Comparison of ENCODE assay signal across 8 cellular contexts in the genomic region with DNA sequence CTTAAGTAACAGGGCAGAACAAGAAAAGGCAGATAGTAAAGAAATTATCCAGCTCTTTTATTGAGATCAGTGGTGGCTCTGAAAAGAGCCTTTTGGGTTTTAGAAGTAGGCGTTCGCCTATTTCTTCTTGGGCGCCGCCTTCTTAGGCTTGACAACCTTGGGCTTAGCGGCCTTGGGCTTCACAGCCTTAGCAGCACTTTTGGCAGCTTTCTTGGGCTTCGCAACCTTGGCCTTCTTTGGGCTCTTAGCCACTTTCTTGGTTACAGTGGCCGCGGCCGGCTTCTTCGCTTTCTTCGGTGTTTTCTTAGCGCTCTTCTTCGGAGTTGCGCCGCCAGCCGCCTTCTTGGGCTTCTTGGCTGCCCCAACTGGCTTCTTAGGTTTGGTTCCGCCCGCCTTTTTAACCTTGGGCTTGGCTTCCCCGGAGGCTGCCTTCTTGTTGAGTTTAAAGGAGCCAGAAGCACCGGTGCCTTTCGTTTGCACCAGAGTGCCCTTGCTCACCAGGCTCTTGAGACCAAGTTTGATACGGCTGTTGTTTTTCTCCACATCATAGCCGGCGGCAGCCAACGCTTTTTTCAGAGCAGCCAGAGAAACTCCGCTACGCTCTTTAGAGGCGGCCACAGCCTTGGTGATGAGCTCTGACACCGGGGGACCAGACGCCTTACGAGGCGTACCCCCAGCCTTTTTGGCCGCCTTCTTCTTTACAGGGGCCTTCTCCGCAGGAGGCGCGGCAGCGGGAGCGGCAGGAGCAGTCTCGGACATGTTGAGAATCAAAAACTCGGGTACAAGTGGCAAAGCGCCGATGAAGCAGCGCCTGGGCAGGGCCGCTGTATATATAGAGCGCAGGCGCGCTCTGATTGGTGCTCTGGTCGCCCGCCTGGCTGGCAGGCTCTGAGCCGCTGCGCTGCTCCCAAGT. TPM values are rescaled to one million over a fixed set of nuclear protein-coding genes. Genes with fewer than 3 reads are reported as not detected.
A peak's percentile ranks its signal among the peaks of the same experiment; 100 is the strongest.
DNase-seq lines count a peak whose midpoint lies in the region; ATAC-seq and TF ChIP-seq lines count a peak whose summit lies in the region.

No MANE protein-coding gene starts in this region.

- DNase-seq in EH (ENCODE audit: low read depth), result peak; percentile 90
- DNase-seq in GOT3 (lab: John Stamatoyannopoulos, UW), result peak; percentile 56
- DNase-seq in Karpas-422, result peak; percentile 91
- DNase-seq in RPMI7951 (ENCODE audit: low read depth), result peak; percentile 95
- peak; percentile 86 for DNase-seq in activated effector memory CD4-positive, alpha-beta T cell treated with Interleukin-2 at 50 U/mL for 16 hours
- peak; percentile 94 for DNase-seq in fibroblast of pulmonary artery (ENCODE audit: low read depth)
- peak; percentile 90 for DNase-seq in natural killer cell treated with Interleukin-12 subunit alpha and Interleukin-12 subunit beta and Interleukin-15 and Interleukin-18, amount 100 ng/mL, for 72 hours (ENCODE audit: low spot score)

- H3K9ac ChIP-seq in Karpas-422 (ENCODE audit: low read length), result peak overlapping the region; percentile 77

- H3K4me3 ChIP-seq in Karpas-422 (ENCODE audit: low read length) (peak overlapping the region; percentile 75), fibroblast of pulmonary artery (replicated peaks; ENCODE audit: low read depth, low read length) (peak overlapping the region; percentile 85)

- H3K36me3 ChIP-seq in Karpas-422 (ENCODE audit: insufficient read depth, low read length), result no peaks in the 10 kb centered on the region

- H3K4me2 ChIP-seq in Karpas-422 (ENCODE audit: low read depth, low read length, poor library complexity, severe bottlenecking), result peak overlapping the region; percentile 79

- peak; percentile 88 to 90 for ATAC-seq in natural killer cell treated with Interleukin-12 subunit alpha and Interleukin-12 subunit beta and Interleukin-15 and Interleukin-18, amount 100 ng/mL, for 72 hours

- H2AFZ ChIP-seq in Karpas-422 (ENCODE audit: low read length), result peak overlapping the region; percentile 54

- H3K4me1 Mint-ChIP-seq in natural killer cell treated with Interleukin-12 subunit alpha and Interleukin-12 subunit beta and Interleukin-15 and Interleukin-18, amount 100 ng/mL, for 72 hours (ENCODE audit: low read depth in 2 of 2), result peaks cover 29 to 37% of the 10 kb centered on the region in 2 donors
- H3K4me1 Mint-ChIP-seq in stimulated activated naive CD8-positive, alpha-beta T cell treated with anti-CD3 and anti-CD28 coated beads, Interleukin-15, Interleukin-2, amounts not matched to agents 100 ng/mL and 50 ng/mL, for 24 hours (ENCODE audit: low read depth), result peaks cover 46% of the 10 kb centered on the region

- peak overlapping the region; percentile 96 to 98 for H3K27ac Mint-ChIP-seq in natural killer cell treated with Interleukin-12 subunit alpha and Interleukin-12 subunit beta and Interleukin-15 and Interleukin-18, amount 100 ng/mL, for 72 hours
- H3K27ac Mint-ChIP-seq in stimulated activated naive CD8-positive, alpha-beta T cell treated with anti-CD3 and anti-CD28 coated beads, Interleukin-15, Interleukin-2, amounts not matched to agents 100 ng/mL and 50 ng/mL, for 24 hours, result peak overlapping the region; percentile 99

- H3K27me3 Mint-ChIP-seq in natural killer cell treated with Interleukin-12 subunit alpha and Interleukin-12 subunit beta and Interleukin-15 and Interleukin-18, amount 100 ng/mL, for 72 hours, result no peaks in the 10 kb centered on the region
- H3K27me3 Mint-ChIP-seq in stimulated activated naive CD8-positive, alpha-beta T cell treated with anti-CD3 and anti-CD28 coated beads, Interleukin-15, Interleukin-2, amounts not matched to agents 100 ng/mL and 50 ng/mL, for 24 hours, result no peaks in the 10 kb centered on the region

- no peak for TF ChIP-seq CTCF in fibroblast of pulmonary artery (IDR thresholded peaks at IDR 0.05; ENCODE audit: low read length, missing control alignments)

- H3K4me3 Mint-ChIP-seq in natural killer cell treated with Interleukin-12 subunit alpha and Interleukin-12 subunit beta and Interleukin-15 and Interleukin-18, amount 100 ng/mL, for 72 hours, result peak overlapping the region; percentile 92
- H3K4me3 Mint-ChIP-seq in stimulated activated naive CD8-positive, alpha-beta T cell treated with anti-CD3 and anti-CD28 coated beads, Interleukin-15, Interleukin-2, amounts not matched to agents 100 ng/mL and 50 ng/mL, for 24 hours, result peak overlapping the region; percentile 90

- no peaks in the 10 kb centered on the region for H3K9me3 ChIP-seq in Karpas-422 (ENCODE audit: low read length)

- no peaks in the 10 kb centered on the region for H3K9me2 ChIP-seq in Karpas-422 (replicated peaks; ENCODE audit: insufficient read depth, low read length)

- H3K27me3 ChIP-seq in Karpas-422 (ENCODE audit: low read length), result no peaks in the 10 kb centered on the region

- H3K27ac ChIP-seq in Karpas-422 (ENCODE audit: low read length), result peak overlapping the region; percentile 77

- H3K79me2 ChIP-seq in Karpas-422 (ENCODE audit: low read length), result no peaks in the 10 kb centered on the region

- H3K9me3 Mint-ChIP-seq in natural killer cell treated with Interleukin-12 subunit alpha and Interleukin-12 subunit beta and Interleukin-15 and Interleukin-18, amount 100 ng/mL, for 72 hours, result no peaks in the 10 kb centered on the region
- no peaks in the 10 kb centered on the region for H3K9me3 Mint-ChIP-seq in stimulated activated naive CD8-positive, alpha-beta T cell treated with anti-CD3 and anti-CD28 coated beads, Interleukin-15, Interleukin-2, amounts not matched to agents 100 ng/mL and 50 ng/mL, for 24 hours

- H3K4me1 ChIP-seq in Karpas-422 (ENCODE audit: low read length), result peaks cover 33% of the 10 kb centered on the region

- H4K20me1 ChIP-seq in Karpas-422 (ENCODE audit: insufficient read depth, low read depth, low read length), result no peaks in the 10 kb centered on the region

- no peaks in the 10 kb centered on the region for H3K36me3 Mint-ChIP-seq in natural killer cell treated with Interleukin-12 subunit alpha and Interleukin-12 subunit beta and Interleukin-15 and Interleukin-18, amount 100 ng/mL, for 72 hours
- no peaks in the 10 kb centered on the region for H3K36me3 Mint-ChIP-seq in stimulated activated naive CD8-positive, alpha-beta T cell treated with anti-CD3 and anti-CD28 coated beads, Interleukin-15, Interleukin-2, amounts not matched to agents 100 ng/mL and 50 ng/mL, for 24 hours (ENCODE audit: low read depth)

RNA-seq across cellular contexts. Expression of gene HFE, which starts 31.3 kb away (rescaled TPM):
- 0.04 and 0.19 TPM in 2 replicates for total RNA-seq in Karpas-422 (2014; rRNA removed; shearing (Covaris generic); ENCODE audit: low replicate concordance)
- 11.6 and 12.1 TPM in 2 replicates for total RNA-seq in RPMI7951 (2014; rRNA removed; shearing (Covaris generic))
- total RNA-seq in natural killer cell treated with Interleukin-12 subunit alpha and Interleukin-12 subunit beta and Interleukin-15 and Interleukin-18, amount 100 ng/mL, for 72 hours, result 1 to 10 TPM in 1 of 2 donors, under 1 TPM in 1; 0.62 to 1.5 TPM

Comparison
In these comparisons a context has a peak if more than half of its experiments do, and no peak if none do; other contexts are left out.
1. Peak in every context shown above with its lines: DNase-seq, ATAC-seq, H3K4me3 ChIP-seq and H3K27ac ChIP-seq.